8 cellular contexts compared by ENCODE assay signal in the genomic region with DNA sequence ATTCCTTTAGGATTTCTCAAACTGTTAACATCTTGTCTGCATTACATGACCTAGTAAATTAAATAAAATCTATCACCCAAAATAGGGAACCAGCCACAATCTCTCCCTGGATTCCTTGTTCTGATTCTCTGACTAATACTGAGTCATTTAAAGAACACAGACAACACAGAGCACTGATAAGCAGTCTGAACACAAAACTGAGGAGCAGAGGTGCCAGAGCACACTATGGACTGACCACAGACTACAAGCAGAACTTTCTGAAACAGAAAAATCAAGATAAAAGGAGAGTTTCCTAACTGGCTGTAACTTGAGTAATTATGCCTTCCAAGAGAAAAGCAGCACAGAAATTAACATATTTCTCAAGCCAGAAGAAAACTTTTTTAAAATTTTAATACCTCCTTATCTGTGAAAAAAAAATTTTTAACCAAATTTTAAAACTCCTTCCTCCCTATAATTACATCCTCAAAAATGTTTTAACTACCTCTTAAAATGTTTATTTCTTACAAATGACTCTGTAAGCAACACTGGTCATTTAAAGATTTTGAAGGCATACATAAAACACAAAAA.
DNase-seq lines count a peak whose midpoint lies in the region; ATAC-seq, FAIRE-seq and TF ChIP-seq lines count a peak whose summit lies in the region.

No MANE protein-coding gene starts in this region.

- DNase-seq in GM04503 (ENCODE audit: low read depth) (peak; percentile 96), LoVo (ENCODE audit: low spot score) (peak; percentile 68), GM12878 (ENCODE audit: low read depth, low spot score) (peak; percentile 55), HepG2 (ENCODE audit: low spot score) (peak; percentile 84), HuH-7.5 (ENCODE audit: low spot score) (no peak), D341Med (ENCODE audit: low spot score) (no peak), RPMI8226 (no peak)

- CTCF ChIA-PET in GM12878 (lab: Yijun Ruan, JAX) (interaction anchor here (1.5 kb wide), 1 partner anchor 62 kb away, joined by 8 read pairs; no protein-coding TSS in a partner anchor), HepG2 (lab: Yijun Ruan, JAX; ENCODE audit: low intra/inter-chr PET ratio, low total read pairs) (no interaction called here)

- H3K9ac ChIP-seq in GM12878 (ENCODE audit: control insufficient read depth, insufficient read depth, low read length) (no peak overlapping the region), HepG2 (ENCODE audit: insufficient read depth, low read depth, low read length) (peak overlapping the region; percentile 7; the same call in 1 of the 2 replicates)

- TF ChIP-seq CTCF in GM12878 (IDR thresholded peaks at IDR 0.05 in 2 of 3, conservative IDR thresholded peaks at IDR 0.05 in 1 of 3; ENCODE audit: control insufficient read depth in 2 of 3, extremely low read depth in 1 of 3, insufficient read depth in 1 of 3, low read depth in 3 of 3, low read length in 3 of 3) (no peak), HepG2 (CRISPR knock-in tag; IDR thresholded peaks at IDR 0.05) (no peak)

- no peaks in the 10 kb centered on the region for H3K36me3 ChIP-seq in GM12878 (ENCODE audit: control insufficient read depth in 2 of 2, insufficient read depth in 2 of 2, low read length in 1 of 2)
- H3K36me3 ChIP-seq in HepG2 (replicated peaks in 1 of 2; ENCODE audit: control insufficient read depth in 1 of 2, insufficient read depth in 2 of 2, low read length in 2 of 2) = no peaks in the 10 kb centered on the region

- H3K9me3 ChIP-seq in GM12878 (replicated peaks; ENCODE audit: control insufficient read depth, insufficient read depth, low read length) = no peaks in the 10 kb centered on the region
- no peaks in the 10 kb centered on the region for H3K9me3 ChIP-seq in HepG2 (ENCODE audit: low read length)

- TF ChIP-seq POLR2A in GM12878 (IDR thresholded peaks at IDR 0.05; ENCODE audit: low read depth, low read length) = no peak
- TF ChIP-seq POLR2A in HepG2 (IDR thresholded peaks at IDR 0.05; ENCODE audit: insufficient read depth in 1 of 2, low read depth in 2 of 2, low read length in 2 of 2) = peak in 1 of 2 experiments; percentile 55; a peak in 2 of 4 replicates

- H4K20me1 ChIP-seq in GM12878 (ENCODE audit: control insufficient read depth, insufficient read depth) (no peaks in the 10 kb centered on the region), HepG2 (ENCODE audit: insufficient read depth, low read length) (no peaks in the 10 kb centered on the region)

- peaks cover 34% of the 10 kb centered on the region for H3K4me1 ChIP-seq in GM12878 (ENCODE audit: control insufficient read depth, insufficient read depth, low read length)
- peaks cover 36% of the 10 kb centered on the region for H3K4me1 ChIP-seq in HepG2 (ENCODE audit: insufficient read depth, low read length)

- in situ Hi-C loops in GM12878 (cut with MboI) = no loop called here
- in situ Hi-C loops in HepG2 (cut with HindIII; ENCODE audit: extremely low pct_ligation_motif_present, low pct_unique_long_range_greater_than_20kb) = no loop called here

- TF ChIP-seq RAD21 in GM12878 (IDR thresholded peaks at IDR 0.05; ENCODE audit: insufficient read depth, low read depth, low read length) (no peak), HepG2 (CRISPR knock-in tag; IDR thresholded peaks at IDR 0.05) (no peak)

- H3K27ac ChIP-seq in GM12878 (ENCODE audit: control insufficient read depth, insufficient read depth) (peak overlapping the region; percentile 20), HepG2 (ENCODE audit: extremely low read length, insufficient read depth, low read length) (peak overlapping the region; percentile 62)

- ATAC-seq in GM12878 = peak; percentile 94
- peak; percentile 60 for ATAC-seq in HepG2
- ATAC-seq in HG02571 (IDR thresholded peaks at IDR 0.05; ENCODE audit: unreplicated experiment) = no peak

- SMC1A ChIA-PET in GM12878 (lab: Charles Lee; ENCODE audit: uncharacterized antibody, unreplicated experiment) = interaction anchor here (1.0 to 2.1 kb wide), 2 partner anchors 10 to 62 kb away, joined by 4 to 7 read pairs; no protein-coding TSS in a partner anchor

- RAD21 ChIA-PET in GM12878 (lab: Charles Lee; ENCODE audit: unreplicated experiment) = interaction anchor here (1.5 kb wide), 1 partner anchor 20 kb away, joined by 3 read pairs; no protein-coding TSS in a partner anchor

- 0 out of 4 replicates have a peak, but pooled peaks of 1 of the 2 experiments have one; percentile 38 for TF ChIP-seq EP300 in GM12878 (IDR thresholded peaks at IDR 0.05; ENCODE audit: borderline replicate concordance in 1 of 2, control insufficient read depth in 1 of 2, low read depth in 2 of 2, low read length in 2 of 2)
- TF ChIP-seq EP300 in HepG2 (IDR thresholded peaks at IDR 0.05; ENCODE audit: low read depth in 2 of 2, low read length in 2 of 2) = peak in 1 of 2 experiments; percentile 86; a peak in 3 of 4 replicates
- TF ChIP-seq EP300 in HepG2 (CRISPR knock-in tag; IDR thresholded peaks at IDR 0.05; ENCODE audit: borderline replicate concordance) = peak; percentile 61; the same call in 1 of the 2 replicates

- H3K79me2 ChIP-seq in GM12878 (ENCODE audit: control insufficient read depth, insufficient read depth, low read length) = peaks cover 16% of the 10 kb centered on the region
- H3K79me2 ChIP-seq in HepG2 (ENCODE audit: insufficient read depth, low read length) = no peaks in the 10 kb centered on the region

- H3K27me3 ChIP-seq in GM12878 (replicated peaks in 1 of 2; ENCODE audit: control insufficient read depth in 2 of 2, insufficient read depth in 2 of 2, low read length in 1 of 2) (no peaks in the 10 kb centered on the region), HepG2 (ENCODE audit: control insufficient read depth in 1 of 2, insufficient read depth in 2 of 2, low read length in 2 of 2) (no peaks in the 10 kb centered on the region)

- intact Hi-C loops in GM12878 (cut with micrococcal nuclease; ENCODE audit: unreplicated experiment) = no loop called here
- intact Hi-C loops in HepG2 (cut with micrococcal nuclease; ENCODE audit: unreplicated experiment) = no loop called here

- POLR2A ChIA-PET in GM12878 (lab: Charles Lee) = no interaction called here
- POLR2A ChIA-PET in HepG2 (lab: Yijun Ruan, JAX) = interaction anchor here (1.4 kb wide), 2 partner anchors 84 to 152 kb away, joined by 3 to 12 read pairs; no protein-coding TSS in a partner anchor

- FAIRE-seq in GM12878 (lab: Jason Lieb, UNC) = no peak
- peak; percentile 40 for FAIRE-seq in HepG2 (lab: Jason Lieb, UNC)

- H3K4me2 ChIP-seq in GM12878 (ENCODE audit: control insufficient read depth, insufficient read depth) = peak overlapping the region; percentile 35; the same call in 1 of the 2 replicates
- peak overlapping the region; percentile 54 for H3K4me2 ChIP-seq in HepG2 (ENCODE audit: low read depth, low read length)

- H2AFZ ChIP-seq in GM12878 (ENCODE audit: control insufficient read depth, low read depth, low read length) (no peak overlapping the region), HepG2 (ENCODE audit: low read length) (no peak overlapping the region)

- H3K4me3 ChIP-seq in GM12878 (no peak overlapping the region), HepG2 (replicated peaks in 1 of 3; ENCODE audit: insufficient read depth in 1 of 3, low read depth in 2 of 3, low read length in 3 of 3) (peak overlapping the region in 2 of 3 experiments; percentile 0 to 17; a peak in 2 of 6 replicates)

- BruUV-seq in GM12878 (replicated peaks; lab: Mats Ljungman, UMichigan) (no TSS peak), HepG2 (replicated peaks; lab: Mats Ljungman, UMichigan) (TSS peak; percentile 97)

TF ChIP-seq in GM12878, 131 proteins besides CTCF, POLR2A, EP300 and RAD21 (continues in another document):
- no peak for TF ChIP-seq CBX3 (IDR thresholded peaks at IDR 0.05; ENCODE audit: borderline replicate concordance, low read depth)
- no peak for TF ChIP-seq NRF1 (conservative IDR thresholded peaks at IDR 0.05; ENCODE audit: low read depth, low read length)
- no peak for TF ChIP-seq STAT1 (conservative IDR thresholded peaks at IDR 0.05)
- TF ChIP-seq E4F1 (IDR thresholded peaks at IDR 0.05; ENCODE audit: borderline replicate concordance, partially characterized antibody) = no peak

TF ChIP-seq in HepG2, 621 proteins besides CTCF, POLR2A, EP300 and RAD21 (continues in another document):
- no peak for TF ChIP-seq FOXP1 (IDR thresholded peaks at IDR 0.05)
- peak; percentile 54; the same call in 1 of the 2 replicates for TF ChIP-seq FOXP1 (CRISPR knock-in tag; IDR thresholded peaks at IDR 0.05)
- TF ChIP-seq ARNT (IDR thresholded peaks at IDR 0.05) = no peak
- TF ChIP-seq ZNF713 (CRISPR knock-in tag; IDR thresholded peaks at IDR 0.05) = no peak
- no peak for TF ChIP-seq ZNF589 (CRISPR knock-in tag; conservative IDR thresholded peaks at IDR 0.05)
- no peak for TF ChIP-seq NFIC (IDR thresholded peaks at IDR 0.05; ENCODE audit: low read length)
- TF ChIP-seq CHCHD3 (CRISPR knock-in tag; IDR thresholded peaks at IDR 0.05) = no peak
- peak; percentile 40; the same call in 1 of the 2 replicates for TF ChIP-seq HMG20A (CRISPR knock-in tag; IDR thresholded peaks at IDR 0.05; ENCODE audit: borderline replicate concordance)
- no peak for TF ChIP-seq CEBPB (IDR thresholded peaks at IDR 0.05; ENCODE audit: borderline replicate concordance, low read depth, low read length)
- TF ChIP-seq FOSL1 (CRISPR knock-in tag; IDR thresholded peaks at IDR 0.05; ENCODE audit: borderline replicate concordance) = peak; percentile 59; the same call in 1 of the 2 replicates
- no peak for TF ChIP-seq GATAD1 (CRISPR knock-in tag; IDR thresholded peaks at IDR 0.05)
- no peak for TF ChIP-seq SMARCE1 (IDR thresholded peaks at IDR 0.05; ENCODE audit: borderline replicate concordance)
- TF ChIP-seq ZNF230 (CRISPR knock-in tag; IDR thresholded peaks at IDR 0.05) = no peak

Comparison
In these comparisons a context has a peak if more than half of its experiments do, and no peak if none do; other contexts are left out.
1. DNase-seq: peak in GM04503 (single experiment), LoVo (single experiment), GM12878 (single experiment) and HepG2 (single experiment); none in HuH-7.5 (single experiment), D341Med (single experiment) and RPMI8226 (single experiment).